In genomic region chr20:1324598-1325172, GRCh38 we compare ENCODE assay signal across 8 cellular contexts. TPM values are rescaled to one million over a fixed set of nuclear protein-coding genes. Genes with fewer than 3 reads are reported as not detected.
DNase-seq lines count a peak whose midpoint lies in the region; ATAC-seq lines count a peak whose summit lies in the region.

No MANE protein-coding gene starts in this region.

- peak; percentile 38 for DNase-seq in activated naive CD4-positive, alpha-beta T cell treated with anti-CD3 and anti-CD28 coated beads, Interleukin-2, amount 50 U/mL, for 16 hours
- DNase-seq in activated naive CD4-positive, alpha-beta T cell treated with anti-CD3 and anti-CD28 coated beads, Interleukin-2, amount 10 ng/mL, durations not matched to agents 7 days and 5 days = no peak
- peak; percentile 47 for DNase-seq in activated CD4-positive, alpha-beta T cell treated with anti-CD3 and anti-CD28 coated beads, Interleukin-2, amount 50 U/mL, for 1 hour
- DNase-seq in left cardiac atrium = peak; percentile 28
- DNase-seq in stimulated activated CD4-positive, alpha-beta T cell treated with anti-CD3 and anti-CD28 coated beads, Interleukin-4, amount 100 ng/mL, for 1 hour = peak; percentile 23
- no peak for DNase-seq in cerebellum (ENCODE audit: low spot score)
- no peak for DNase-seq in OCI-M2 (lab: John Stamatoyannopoulos, UW; ENCODE audit: unreplicated experiment)

- no peak overlapping the region for H3K4me3 Mint-ChIP-seq in activated naive CD4-positive, alpha-beta T cell treated with anti-CD3 and anti-CD28 coated beads, Interleukin-2, amount 10 ng/mL, durations not matched to agents 7 days and 5 days

- peaks cover 7% of the 10 kb centered on the region for H3K36me3 Mint-ChIP-seq in activated naive CD4-positive, alpha-beta T cell treated with anti-CD3 and anti-CD28 coated beads, Interleukin-2, amount 10 ng/mL, durations not matched to agents 7 days and 5 days

- ATAC-seq in left cardiac atrium (no peak), HG02938 (IDR thresholded peaks at IDR 0.05; ENCODE audit: unreplicated experiment) (no peak)

- H3K4me1 Mint-ChIP-seq in activated naive CD4-positive, alpha-beta T cell treated with anti-CD3 and anti-CD28 coated beads, Interleukin-2, amount 10 ng/mL, durations not matched to agents 7 days and 5 days = peaks cover 12% of the 10 kb centered on the region

- H3K27me3 Mint-ChIP-seq in activated naive CD4-positive, alpha-beta T cell treated with anti-CD3 and anti-CD28 coated beads, Interleukin-2, amount 10 ng/mL, durations not matched to agents 7 days and 5 days = no peaks in the 10 kb centered on the region

- CTCF ChIA-PET in activated naive CD4-positive, alpha-beta T cell treated with anti-CD3 and anti-CD28 coated beads, Interleukin-2, amount 10 ng/mL, durations not matched to agents 7 days and 5 days (lab: Charles Lee) = interaction anchor here (0.9 to 2.2 kb wide), 5 partner anchors 10 to 110 kb away, joined by 3 to 8 read pairs (median 4); no protein-coding TSS in a partner anchor

- H3K9me3 Mint-ChIP-seq in activated naive CD4-positive, alpha-beta T cell treated with anti-CD3 and anti-CD28 coated beads, Interleukin-2, amount 10 ng/mL, durations not matched to agents 7 days and 5 days = no peaks in the 10 kb centered on the region

- H3K27ac Mint-ChIP-seq in activated naive CD4-positive, alpha-beta T cell treated with anti-CD3 and anti-CD28 coated beads, Interleukin-2, amount 10 ng/mL, durations not matched to agents 7 days and 5 days = no peak overlapping the region

- intact Hi-C loops in left cardiac atrium (cut with DNase I) = loop anchor here in 1 of 2 donors (5.0 kb wide), 1 partner anchor 63 kb away; no protein-coding TSS in a partner anchor

RNA-seq across cellular contexts. Expression of gene SDCBP2, which starts 4.3 kb away (rescaled TPM):
- total RNA-seq in left cardiac atrium = 1 to 10 TPM; 1.4 to 4.4 TPM
- 2.2 TPM for total RNA-seq in cerebellum

RNA-seq across cellular contexts. Expression of gene SNPH, which starts 58.6 kb away (rescaled TPM):
- total RNA-seq in left cardiac atrium = 1 to 10 TPM; 4.6 to 5.5 TPM
- 12.8 TPM for total RNA-seq in cerebellum

Comparison
In these comparisons a context has a peak if more than half of its experiments do, and no peak if none do; other contexts are left out.
1. DNase-seq: peak in activated naive CD4-positive, alpha-beta T cell treated with anti-CD3 and anti-CD28 coated beads, Interleukin-2, amount 50 U/mL, for 16 hours (single experiment), activated CD4-positive, alpha-beta T cell treated with anti-CD3 and anti-CD28 coated beads, Interleukin-2, amount 50 U/mL, for 1 hour (single experiment), left cardiac atrium (single experiment) and stimulated activated CD4-positive, alpha-beta T cell treated with anti-CD3 and anti-CD28 coated beads, Interleukin-4, amount 100 ng/mL, for 1 hour (single experiment); none in activated naive CD4-positive, alpha-beta T cell treated with anti-CD3 and anti-CD28 coated beads, Interleukin-2, amount 10 ng/mL, durations not matched to agents 7 days and 5 days (single experiment), cerebellum (single experiment) and OCI-M2 (single experiment).